ENCODE assay signal across 24 cellular contexts in genomic region chr17:78624461-78625216, GRCh38. TPM values are rescaled to one million over a fixed set of nuclear protein-coding genes. Genes with fewer than 3 reads are reported as not detected.
A peak's percentile ranks its signal among the peaks of the same experiment; 100 is the strongest.
DNase-seq lines count a peak whose midpoint lies in the region; ATAC-seq, FAIRE-seq and TF ChIP-seq lines count a peak whose summit lies in the region.
"Had no signal": no experiment of that assay in that cellular context is flagged by ENCODE, and none has a peak within 500 bp of the region (broad histone marks: within the 10 kb centered on the region; RNA-seq: fewer than 3 reads in every experiment).

No MANE protein-coding gene starts in this region.

- H3K4me1 ChIP-seq in HepG2 (ENCODE audit: insufficient read depth, low read length), result peaks cover 43% of the 10 kb centered on the region
- no peaks in the 10 kb centered on the region for H3K4me1 ChIP-seq in right lobe of liver
- H3K4me1 ChIP-seq in K562 (replicated peaks in 1 of 2; ENCODE audit: control insufficient read depth in 2 of 2, insufficient read depth in 2 of 2, low read length in 2 of 2), result peaks cover 8 to 19% of the 10 kb centered on the region in 2 experiments; a peak in 4 of 5 replicates
- H3K4me1 ChIP-seq: Peyer's patch had no signal

- H2AFZ ChIP-seq in HepG2 (ENCODE audit: low read length) (no peak overlapping the region), K562 (ENCODE audit: low read depth, low read length) (no peak overlapping the region)

- H4K20me1 ChIP-seq in HepG2 (ENCODE audit: insufficient read depth, low read length) (no peaks in the 10 kb centered on the region), K562 (replicated peaks; ENCODE audit: control insufficient read depth, insufficient read depth, low read length) (peaks cover 30% of the 10 kb centered on the region)

- TF ChIP-seq CTCF in HepG2 (CRISPR knock-in tag; IDR thresholded peaks at IDR 0.05) (no peak), right lobe of liver (IDR thresholded peaks at IDR 0.05) (no peak), K562 (IDR thresholded peaks at IDR 0.05 in 2 of 3, conservative IDR thresholded peaks at IDR 0.05 in 1 of 3; ENCODE audit: insufficient read depth in 2 of 3, low read depth in 1 of 3, low read length in 3 of 3) (no peak)

- H3K36me3 Mint-ChIP-seq in activated T-cell treated with anti-CD3 and anti-CD28 coated beads, Interleukin-2, amount 50 U/mL, for 4 hours (ENCODE audit: insufficient read depth), result no peaks in the 10 kb centered on the region
- H3K36me3 Mint-ChIP-seq: CD8-positive, alpha-beta T cell; IgD-negative memory B cell; T-cell had no signal

- BruUV-seq in HepG2 (replicated peaks; lab: Mats Ljungman, UMichigan), result no TSS peak
- BruUV-seq in K562 (replicated peaks; lab: Mats Ljungman, UMichigan), result no TSS peak

- H3K9me3 ChIP-seq in HepG2 (ENCODE audit: low read length), result no peaks in the 10 kb centered on the region
- no peaks in the 10 kb centered on the region for H3K9me3 ChIP-seq in right lobe of liver
- H3K9me3 ChIP-seq in K562 (replicated peaks; ENCODE audit: control insufficient read depth, insufficient read depth, low read depth, low read length), result no peaks in the 10 kb centered on the region
- H3K9me3 ChIP-seq: Peyer's patch had no signal

- CTCF ChIA-PET in HepG2 (lab: Yijun Ruan, JAX; ENCODE audit: low intra/inter-chr PET ratio, low total read pairs), result no interaction called here
- CTCF ChIA-PET in K562 (lab: Yijun Ruan, JAX; ENCODE audit: low intra/inter-chr PET ratio), result no interaction called here

- H3K4me3 ChIP-seq in HepG2 (replicated peaks in 1 of 3; ENCODE audit: insufficient read depth in 1 of 3, low read depth in 2 of 3, low read length in 3 of 3) (no peak overlapping the region), right lobe of liver (no peak overlapping the region), K562 (no peak overlapping the region)
- H3K4me3 ChIP-seq: Peyer's patch, SJCRH30 had no signal

- H3K4me3 Mint-ChIP-seq in activated T-cell treated with anti-CD3 and anti-CD28 coated beads, Interleukin-2, amount 50 U/mL, for 4 hours, result no peak overlapping the region
- H3K4me3 Mint-ChIP-seq: CD8-positive, alpha-beta T cell; IgD-negative memory B cell; T-cell had no signal

- H3K79me2 ChIP-seq in HepG2 (ENCODE audit: insufficient read depth, low read length) (no peaks in the 10 kb centered on the region), K562 (ENCODE audit: control insufficient read depth, insufficient read depth, low read length) (no peaks in the 10 kb centered on the region)

- no peak for ATAC-seq in HepG2
- no peak for ATAC-seq in right lobe of liver
- no peak for ATAC-seq in K562
- no peak for ATAC-seq in activated T-cell treated with anti-CD3 and anti-CD28 coated beads, Interleukin-2, amount 50 U/mL, for 4 hours
- no peak for ATAC-seq in HG03196 (IDR thresholded peaks at IDR 0.05; ENCODE audit: unreplicated experiment)
- no peak for ATAC-seq in HG03139 (IDR thresholded peaks at IDR 0.05; ENCODE audit: unreplicated experiment)
- ATAC-seq: CD8-positive, alpha-beta T cell; HCT116; T-cell had no signal

- peaks cover 4% of the 10 kb centered on the region for H3K9me1 ChIP-seq in K562 (ENCODE audit: control insufficient read depth, insufficient read depth, low read length)

- 29% methylated on average over 14 of the region's 14 CpGs for WGBS in HepG2 (ENCODE audit: low lambda C conversion rate)
- 67% methylated on average over 14 of the region's 14 CpGs for WGBS in right lobe of liver (ENCODE audit: insufficient coverage, low coverage, low lambda C conversion rate, missing lambda C conversion rate)
- 6% methylated on average over 14 of the region's 14 CpGs for WGBS in K562 (ENCODE audit: insufficient coverage, low coverage, missing lambda C conversion rate)

- no peaks in the 10 kb centered on the region for H3K27me3 Mint-ChIP-seq in activated T-cell treated with anti-CD3 and anti-CD28 coated beads, Interleukin-2, amount 50 U/mL, for 4 hours (ENCODE audit: low read depth)
- H3K27me3 Mint-ChIP-seq: T-cell had no signal

- TF ChIP-seq EP300 in HepG2 (IDR thresholded peaks at IDR 0.05; ENCODE audit: low read depth in 2 of 2, low read length in 2 of 2) (no peak), HepG2 (CRISPR knock-in tag; IDR thresholded peaks at IDR 0.05; ENCODE audit: borderline replicate concordance) (no peak), K562 (IDR thresholded peaks at IDR 0.05; ENCODE audit: low read length) (no peak)

- H3K4me2 ChIP-seq in HepG2 (ENCODE audit: low read depth, low read length) (no peak overlapping the region), K562 (ENCODE audit: insufficient read depth, low read length) (no peak overlapping the region)

- H3K36me3 ChIP-seq in HepG2 (replicated peaks in 1 of 2; ENCODE audit: control insufficient read depth in 1 of 2, insufficient read depth in 2 of 2, low read length in 2 of 2) (no peaks in the 10 kb centered on the region), right lobe of liver (no peaks in the 10 kb centered on the region), K562 (ENCODE audit: control insufficient read depth, insufficient read depth, low read length) (no peaks in the 10 kb centered on the region)
- H3K36me3 ChIP-seq: Peyer's patch, SJCRH30 had no signal

- H3K27me3 ChIP-seq in HepG2 (ENCODE audit: control insufficient read depth in 1 of 2, insufficient read depth in 2 of 2, low read length in 2 of 2) (peaks cover 0 to 38% of the 10 kb centered on the region in 2 experiments; a peak in 4 of 5 replicates), right lobe of liver (no peaks in the 10 kb centered on the region), K562 (ENCODE audit: control insufficient read depth in 2 of 2, insufficient read depth in 2 of 2, low read length in 2 of 2) (peaks cover 57 to 89% of the 10 kb centered on the region in 2 experiments)
- H3K27me3 ChIP-seq: Peyer's patch, SJCRH30 had no signal

- in situ Hi-C loops in HepG2 (cut with HindIII; ENCODE audit: extremely low pct_ligation_motif_present, low pct_unique_long_range_greater_than_20kb) (no loop called here), K562 (cut with MboI) (no loop called here)

- H3K4me1 Mint-ChIP-seq in activated T-cell treated with anti-CD3 and anti-CD28 coated beads, Interleukin-2, amount 50 U/mL, for 4 hours (ENCODE audit: low read depth), result no peaks in the 10 kb centered on the region
- H3K4me1 Mint-ChIP-seq: IgD-negative memory B cell had no signal

- no peak for TF ChIP-seq POLR2A in HepG2 (IDR thresholded peaks at IDR 0.05; ENCODE audit: insufficient read depth in 1 of 2, low read depth in 2 of 2, low read length in 2 of 2)
- no peak for TF ChIP-seq POLR2A in right lobe of liver (IDR thresholded peaks at IDR 0.05)
- no peak for TF ChIP-seq POLR2A in K562 (conservative IDR thresholded peaks at IDR 0.05)

- no peak overlapping the region for H3K27ac ChIP-seq in HepG2 (ENCODE audit: extremely low read length, insufficient read depth, low read length)
- no peak overlapping the region for H3K27ac ChIP-seq in right lobe of liver
- no peak overlapping the region for H3K27ac ChIP-seq in K562 (ENCODE audit: extremely low read depth, low read depth, low read length)
- H3K27ac ChIP-seq: 22Rv1, Peyer's patch, SJCRH30 had no signal

- no peak for DNase-seq in HepG2 (ENCODE audit: low spot score)
- no peak for DNase-seq in right lobe of liver
- peak; percentile 89 for DNase-seq in NCI-H526 treated with DMSO at 0.1 percent for 48 hours (lab: John Stamatoyannopoulos, UW)
- no peak for DNase-seq in K562 (ENCODE audit: extremely low read depth in 1 of 4, low spot score in 3 of 4)
- DNase-seq in DMS53 (lab: John Stamatoyannopoulos, UW), result no peak
- DNase-seq in activated T-cell treated with anti-CD3 and anti-CD28 coated beads, Interleukin-2, amount 50 U/mL, for 4 hours, result no peak
- DNase-seq: AML-193; C1 segment of cervical spinal cord; CD8-positive, alpha-beta T cell; GOT3; Karpas-422; NCI-H1436; NCI-H1930; NCI-H748 treated with DMSO at 0.1 percent for 48 hours; T-cell had no signal

- H3K9me3 Mint-ChIP-seq in activated T-cell treated with anti-CD3 and anti-CD28 coated beads, Interleukin-2, amount 50 U/mL, for 4 hours, result no peaks in the 10 kb centered on the region

- FAIRE-seq in HepG2 (lab: Jason Lieb, UNC), result no peak
- FAIRE-seq in K562 (lab: Jason Lieb, UNC), result peak; percentile 29
- FAIRE-seq: GM18507 had no signal

- H3K9ac ChIP-seq in HepG2 (ENCODE audit: insufficient read depth, low read depth, low read length) (no peak overlapping the region), K562 (ENCODE audit: insufficient read depth in 1 of 2, low read depth in 2 of 2, low read length in 2 of 2) (no peak overlapping the region)

- POLR2A ChIA-PET in HepG2 (lab: Yijun Ruan, JAX) (no interaction called here), K562 (lab: Yijun Ruan, JAX) (interaction anchor here (1.2 kb wide), 2 partner anchors 10 to 47 kb away, joined by 3 to 4 read pairs; partner anchors contain the start of gene DNAH17)

- no peak for TF ChIP-seq RAD21 in HepG2 (CRISPR knock-in tag; IDR thresholded peaks at IDR 0.05)
- TF ChIP-seq RAD21 in K562 (CRISPR knock-in tag; conservative IDR thresholded peaks at IDR 0.05 in 1 of 2, IDR thresholded peaks at IDR 0.05 in 1 of 2), result no peak

- intact Hi-C loops in HepG2 (cut with micrococcal nuclease; ENCODE audit: unreplicated experiment), result no loop called here
- intact Hi-C loops in right lobe of liver (cut with DNase I), result no loop called here
- intact Hi-C loops in K562 (cut with micrococcal nuclease), result no loop called here

RNA-seq across cellular contexts. Expression of gene DNAH17, which starts 47.4 kb away (rescaled TPM):
- total RNA-seq in HepG2 (2016; rRNA removed; fragmentation: Illumina TruSeq; extraction: Trizol) (0.86 and 0.90 TPM in 2 replicates), right lobe of liver (under 1 TPM in 1 of 6 experiments, not detected in 5; 0.04 TPM), K562 (2014; rRNA removed) (under 0.01 TPM in 1 of 2 replicates, not detected in the other), K562 (2014; rRNA removed; fragmentation: Illumina TruSeq; extraction: Trizol) (not detected in 2 replicates), K562 (2015; rRNA removed; fragmentation: Illumina TruSeq; extraction: Trizol) (not detected in 2 replicates), K562 (2021) (not detected in 2 replicates)
- 0.51 and 0.79 TPM in 2 replicates for total RNA-seq in HepG2 (2016; cell fraction: cytosol; rRNA removed; fragmentation: Illumina TruSeq; extraction: Trizol; ENCODE audit: low read depth)
- total RNA-seq in HepG2 (2016; cell fraction: insoluble cytoplasmic fraction; rRNA removed; fragmentation: Illumina TruSeq; extraction: Trizol), result 0.28 and 1.4 TPM in 2 replicates
- 0.34 and 0.46 TPM in 2 replicates for total RNA-seq in HepG2 (2016; cell fraction: membrane; rRNA removed; fragmentation: Illumina TruSeq; extraction: Trizol)
- 1.9 and 2.2 TPM in 2 replicates for total RNA-seq in HepG2 (2016; cell fraction: nucleus; rRNA removed; fragmentation: Illumina TruSeq; extraction: Trizol)
- polyA plus RNA-seq in HepG2 (2011; rRNA removed) (1.6 and 1.8 TPM in 2 replicates), K562 (2011; rRNA removed) (not detected in 2 replicates), K562 (2014; fragmentation: Illumina TruSeq; extraction: Trizol) (not detected in 2 replicates), K562 (2014; fragmentation: Nextera tagmentation; extraction: Ambion mirVana) (under 1 TPM; 0.04 to 0.06 TPM), K562 (2014; rRNA removed) (0.01 TPM in 1 of 2 replicates, not detected in the other)
- 0.98 and 1.4 TPM in 2 replicates for polyA plus RNA-seq in HepG2 (2011; cell fraction: cytosol; rRNA removed)
- 8.8 and 9.2 TPM in 2 replicates for polyA plus RNA-seq in HepG2 (2011; cell fraction: nucleus; rRNA removed)
- 3.3 and 4.0 TPM in 2 replicates for polyA plus RNA-seq in HepG2 (2012)
- 0.34 and 0.66 TPM in 2 replicates for polyA plus RNA-seq in HepG2 (2016; cell fraction: cytosol; fragmentation: Illumina TruSeq; extraction: Trizol; ENCODE audit: low read depth)
- 1.1 and 1.3 TPM in 2 replicates for polyA plus RNA-seq in HepG2 (2016; cell fraction: insoluble cytoplasmic fraction; fragmentation: Illumina TruSeq; extraction: Trizol; ENCODE audit: low read depth)
- polyA plus RNA-seq in HepG2 (2016; cell fraction: membrane; fragmentation: Illumina TruSeq; extraction: Trizol; ENCODE audit: low read depth), result 0.31 and 1.2 TPM in 2 replicates
- polyA plus RNA-seq in HepG2 (2016; cell fraction: nucleus; fragmentation: Illumina TruSeq; extraction: Trizol; ENCODE audit: insufficient read depth, low read depth), result 2.7 and 3.1 TPM in 2 replicates
- polyA minus RNA-seq in HepG2 (2011; rRNA and poly(A)+ RNA removed; ENCODE audit: low replicate concordance), result 2.5 and 3.0 TPM in 2 replicates
- 0.89 and 1.5 TPM in 2 replicates for polyA minus RNA-seq in HepG2 (2011; cell fraction: cytosol; rRNA and poly(A)+ RNA removed)
- polyA minus RNA-seq in HepG2 (2011; cell fraction: nucleus; rRNA and poly(A)+ RNA removed), result 6.1 and 6.3 TPM in 2 replicates
- total RNA-seq in K562 (2011; cell fraction: chromatin; rRNA removed; ENCODE audit: low replicate concordance), result not detected in 2 replicates
- not detected in 2 replicates for total RNA-seq in K562 (2011; cell fraction: nucleolus; rRNA removed)
- 0.15 TPM in 1 of 2 replicates, not detected in the other for total RNA-seq in K562 (2011; cell fraction: nucleoplasm; rRNA removed)
- not detected in 2 replicates for polyA plus RNA-seq in K562 (2011; cell fraction: cytosol; rRNA removed)
- polyA plus RNA-seq in K562 (2011; cell fraction: nucleus; rRNA removed), result 0.03 TPM in 1 of 2 replicates, not detected in the other
- 0.27 and 0.65 TPM in 2 replicates for polyA plus RNA-seq in K562 (2012)
- polyA minus RNA-seq in K562 (2011; rRNA and poly(A)+ RNA removed), result not detected in 2 replicates
- not detected in 2 replicates for polyA minus RNA-seq in K562 (2011; cell fraction: cytosol; rRNA and poly(A)+ RNA removed)
- not detected in 2 replicates for polyA minus RNA-seq in K562 (2011; cell fraction: nucleus; rRNA and poly(A)+ RNA removed)
- under 1 TPM; 0.05 to 0.08 (median 0.05) TPM for total RNA-seq in activated T-cell treated with anti-CD3 and anti-CD28 coated beads, Interleukin-2, amount 50 U/mL, for 4 hours
- polyA plus RNA-seq: AG04450 had no signal

Comparison
In these comparisons a context has a peak if more than half of its experiments do, and no peak if none do; other contexts are left out.
1. Of the 241 proteins assayed by ChIP-seq in both HepG2 and K562: peak only in HepG2: ZBTB33; only in K562: none; in both: none; in neither: 239; mixed calls (peak in some experiments, not most) for 1.